ENCODE assay signal across 22 cellular contexts in genomic region chr4:150044517-150044916, GRCh38. TPM values are rescaled to one million over a fixed set of nuclear protein-coding genes. Genes with fewer than 3 reads are reported as not detected.
DNase-seq lines count a peak whose midpoint lies in the region; ATAC-seq, FAIRE-seq and TF ChIP-seq lines count a peak whose summit lies in the region.
"Had no signal": no experiment of that assay in that cellular context is flagged by ENCODE, and none has a peak within 500 bp of the region (broad histone marks: within the 10 kb centered on the region; RNA-seq: fewer than 3 reads in every experiment).

No MANE protein-coding gene starts in this region.

- POLR2A ChIA-PET in HepG2 (lab: Yijun Ruan, JAX) (no interaction called here), K562 (lab: Yijun Ruan, JAX) (no interaction called here)

- no peaks in the 10 kb centered on the region for H3K36me3 Mint-ChIP-seq in endothelial cell (ENCODE audit: low read depth, unreplicated experiment)
- H3K36me3 Mint-ChIP-seq: CD14-positive monocyte; CD4-positive, alpha-beta memory T cell; CD4-positive, CD25-positive, alpha-beta regulatory T cell; CD8-positive, alpha-beta memory T cell had no signal

- TF ChIP-seq EP300 in HepG2 (IDR thresholded peaks at IDR 0.05; ENCODE audit: low read depth in 2 of 2, low read length in 2 of 2) = no peak
- TF ChIP-seq EP300 in HepG2 (CRISPR knock-in tag; IDR thresholded peaks at IDR 0.05; ENCODE audit: borderline replicate concordance) = no peak
- TF ChIP-seq EP300 in K562 (IDR thresholded peaks at IDR 0.05; ENCODE audit: low read length) = no peak

- CTCF ChIA-PET in HepG2 (lab: Yijun Ruan, JAX; ENCODE audit: low intra/inter-chr PET ratio, low total read pairs) (no interaction called here), K562 (lab: Yijun Ruan, JAX; ENCODE audit: low intra/inter-chr PET ratio) (no interaction called here)

- no peaks in the 10 kb centered on the region for H3K27me3 Mint-ChIP-seq in endothelial cell (ENCODE audit: unreplicated experiment)

- DNase-seq in HepG2 (ENCODE audit: low spot score) (no peak), right lobe of liver (no peak), K562 (ENCODE audit: extremely low read depth in 1 of 4, low spot score in 3 of 4) (no peak), endothelial cell (ENCODE audit: low spot score) (no peak)
- DNase-seq in activated CD8-positive, alpha-beta memory T cell treated with anti-CD3 and anti-CD28 coated beads, Interleukin-2, amount 50 U/mL, for 4 hours = no peak
- DNase-seq: ACHN; BE2C; C1 segment of cervical spinal cord; Calu3; CD4-positive, alpha-beta memory T cell; CD4-positive, CD25-positive, alpha-beta regulatory T cell; CD8-positive, alpha-beta memory T cell; COR-L47; DMS79 treated with DMSO at 0.1 percent for 48 hours; GF-D8 had no signal

- H3K36me3 ChIP-seq in HepG2 (replicated peaks in 1 of 2; ENCODE audit: control insufficient read depth in 1 of 2, insufficient read depth in 2 of 2, low read length in 2 of 2) = no peaks in the 10 kb centered on the region
- H3K36me3 ChIP-seq in right lobe of liver = no peaks in the 10 kb centered on the region
- H3K36me3 ChIP-seq in K562 (ENCODE audit: control insufficient read depth, insufficient read depth, low read length) = no peaks in the 10 kb centered on the region
- H3K36me3 ChIP-seq: BE2C, BLaER1 had no signal

- H3K27me3 ChIP-seq in HepG2 (ENCODE audit: control insufficient read depth in 1 of 2, insufficient read depth in 2 of 2, low read length in 2 of 2) (no peaks in the 10 kb centered on the region), right lobe of liver (no peaks in the 10 kb centered on the region), K562 (ENCODE audit: control insufficient read depth in 2 of 2, insufficient read depth in 2 of 2, low read length in 2 of 2) (no peaks in the 10 kb centered on the region)
- H3K27me3 ChIP-seq: BE2C, BLaER1 had no signal

- H3K4me1 ChIP-seq in HepG2 (ENCODE audit: insufficient read depth, low read length) (no peaks in the 10 kb centered on the region), right lobe of liver (no peaks in the 10 kb centered on the region), K562 (replicated peaks in 1 of 2; ENCODE audit: control insufficient read depth in 2 of 2, insufficient read depth in 2 of 2, low read length in 2 of 2) (no peaks in the 10 kb centered on the region)
- H3K4me1 ChIP-seq: BLaER1 had no signal

- H2AFZ ChIP-seq in HepG2 (ENCODE audit: low read length) = no peak overlapping the region
- H2AFZ ChIP-seq in K562 (ENCODE audit: low read depth, low read length) = no peak overlapping the region

- H3K4me1 Mint-ChIP-seq in endothelial cell (ENCODE audit: unreplicated experiment) = peaks cover 15% of the 10 kb centered on the region
- H3K4me1 Mint-ChIP-seq: CD14-positive monocyte; CD4-positive, alpha-beta memory T cell; CD4-positive, CD25-positive, alpha-beta regulatory T cell; CD8-positive, alpha-beta memory T cell had no signal

- TF ChIP-seq POLR2A in HepG2 (IDR thresholded peaks at IDR 0.05; ENCODE audit: insufficient read depth in 1 of 2, low read depth in 2 of 2, low read length in 2 of 2) = no peak
- no peak for TF ChIP-seq POLR2A in right lobe of liver (IDR thresholded peaks at IDR 0.05)
- no peak for TF ChIP-seq POLR2A in K562 (conservative IDR thresholded peaks at IDR 0.05)

- no peak overlapping the region for H3K9ac ChIP-seq in HepG2 (ENCODE audit: insufficient read depth, low read depth, low read length)
- H3K9ac ChIP-seq in K562 (ENCODE audit: insufficient read depth in 1 of 2, low read depth in 2 of 2, low read length in 2 of 2) = no peak overlapping the region
- H3K9ac ChIP-seq: BLaER1 had no signal

- H4K20me1 ChIP-seq in HepG2 (ENCODE audit: insufficient read depth, low read length) (no peaks in the 10 kb centered on the region), K562 (replicated peaks; ENCODE audit: control insufficient read depth, insufficient read depth, low read length) (no peaks in the 10 kb centered on the region)
- H4K20me1 ChIP-seq: BLaER1 had no signal

- intact Hi-C loops in HepG2 (cut with micrococcal nuclease; ENCODE audit: unreplicated experiment) (no loop called here), right lobe of liver (cut with DNase I) (no loop called here), K562 (cut with micrococcal nuclease) (no loop called here)

- no peaks in the 10 kb centered on the region for H3K9me3 ChIP-seq in HepG2 (ENCODE audit: low read length)
- H3K9me3 ChIP-seq in right lobe of liver = no peaks in the 10 kb centered on the region
- H3K9me3 ChIP-seq in K562 (replicated peaks; ENCODE audit: control insufficient read depth, insufficient read depth, low read depth, low read length) = no peaks in the 10 kb centered on the region
- H3K9me3 ChIP-seq: BE2C, BLaER1 had no signal

- no peaks in the 10 kb centered on the region for H3K9me1 ChIP-seq in K562 (ENCODE audit: control insufficient read depth, insufficient read depth, low read length)

- no peak for ATAC-seq in HepG2
- no peak for ATAC-seq in right lobe of liver
- no peak for ATAC-seq in K562

- H3K79me2 ChIP-seq in HepG2 (ENCODE audit: insufficient read depth, low read length) = no peaks in the 10 kb centered on the region
- no peaks in the 10 kb centered on the region for H3K79me2 ChIP-seq in K562 (ENCODE audit: control insufficient read depth, insufficient read depth, low read length)

- 22% methylated on average over 3 of the region's 3 CpGs for WGBS in HepG2 (ENCODE audit: low lambda C conversion rate)
- WGBS in right lobe of liver (ENCODE audit: insufficient coverage, low coverage, low lambda C conversion rate, missing lambda C conversion rate) = 83% methylated on average over 3 of the region's 3 CpGs
- WGBS in K562 (ENCODE audit: insufficient coverage, low coverage, missing lambda C conversion rate) = 0% methylated on average over 3 of the region's 3 CpGs

- no peak overlapping the region for H3K27ac Mint-ChIP-seq in endothelial cell (ENCODE audit: unreplicated experiment)
- H3K27ac Mint-ChIP-seq: CD14-positive monocyte; CD4-positive, alpha-beta memory T cell; CD4-positive, CD25-positive, alpha-beta regulatory T cell; CD8-positive, alpha-beta memory T cell had no signal

- no peak overlapping the region for H3K4me3 Mint-ChIP-seq in endothelial cell (ENCODE audit: unreplicated experiment)
- H3K4me3 Mint-ChIP-seq: CD14-positive monocyte; CD4-positive, alpha-beta memory T cell; CD4-positive, CD25-positive, alpha-beta regulatory T cell; CD8-positive, alpha-beta memory T cell had no signal

- TF ChIP-seq CTCF in HepG2 (CRISPR knock-in tag; IDR thresholded peaks at IDR 0.05) (no peak), right lobe of liver (IDR thresholded peaks at IDR 0.05) (no peak), K562 (IDR thresholded peaks at IDR 0.05 in 2 of 3, conservative IDR thresholded peaks at IDR 0.05 in 1 of 3; ENCODE audit: insufficient read depth in 2 of 3, low read depth in 1 of 3, low read length in 3 of 3) (no peak), endothelial cell (IDR thresholded peaks at IDR 0.05; ENCODE audit: unreplicated experiment) (no peak)

- no peak overlapping the region for H3K4me3 ChIP-seq in HepG2 (replicated peaks in 1 of 3; ENCODE audit: insufficient read depth in 1 of 3, low read depth in 2 of 3, low read length in 3 of 3)
- H3K4me3 ChIP-seq in right lobe of liver = no peak overlapping the region
- no peak overlapping the region for H3K4me3 ChIP-seq in K562
- H3K4me3 ChIP-seq: BLaER1 had no signal

- H3K4me2 ChIP-seq in HepG2 (ENCODE audit: low read depth, low read length) (no peak overlapping the region), K562 (ENCODE audit: insufficient read depth, low read length) (no peak overlapping the region)
- H3K4me2 ChIP-seq: BLaER1 had no signal

- FAIRE-seq in HepG2 (lab: Jason Lieb, UNC) = no peak
- no peak for FAIRE-seq in K562 (lab: Jason Lieb, UNC)
- FAIRE-seq: D721Med, G401.6, GM12891, GM19239 had no signal

- in situ Hi-C loops in HepG2 (cut with HindIII; ENCODE audit: extremely low pct_ligation_motif_present, low pct_unique_long_range_greater_than_20kb) = no loop called here
- in situ Hi-C loops in K562 (cut with MboI) = no loop called here

- H3K27ac ChIP-seq in HepG2 (ENCODE audit: extremely low read length, insufficient read depth, low read length) (no peak overlapping the region), right lobe of liver (no peak overlapping the region), K562 (ENCODE audit: extremely low read depth, low read depth, low read length) (no peak overlapping the region)
- H3K27ac ChIP-seq: 22Rv1, BLaER1 had no signal

- BruUV-seq in HepG2 (replicated peaks; lab: Mats Ljungman, UMichigan) (no TSS peak), K562 (replicated peaks; lab: Mats Ljungman, UMichigan) (no TSS peak)

- TF ChIP-seq RAD21 in HepG2 (CRISPR knock-in tag; IDR thresholded peaks at IDR 0.05) (no peak), K562 (CRISPR knock-in tag; conservative IDR thresholded peaks at IDR 0.05 in 1 of 2, IDR thresholded peaks at IDR 0.05 in 1 of 2) (no peak)

- H3K9me3 Mint-ChIP-seq in endothelial cell (ENCODE audit: unreplicated experiment) = no peaks in the 10 kb centered on the region
- H3K9me3 Mint-ChIP-seq: CD4-positive, alpha-beta memory T cell; CD8-positive, alpha-beta memory T cell had no signal

RNA-seq across cellular contexts. Expression of gene DCLK2, which starts 33.7 kb away (rescaled TPM):
- total RNA-seq in HepG2 (2016; rRNA removed; fragmentation: Illumina TruSeq; extraction: Trizol) (not detected in 2 replicates), right lobe of liver (1 to 10 TPM in 2 of 6 experiments, under 1 TPM in 4; 0.35 to 1.8 (median 0.68) TPM), K562 (2014; rRNA removed) (not detected in 2 replicates), K562 (2014; rRNA removed; fragmentation: Illumina TruSeq; extraction: Trizol) (not detected in 2 replicates), K562 (2015; rRNA removed; fragmentation: Illumina TruSeq; extraction: Trizol) (not detected in 2 replicates), K562 (2021) (0.07 TPM in 1 of 2 replicates, not detected in the other), endothelial cell (ENCODE audit: unreplicated experiment) (7.8 TPM)
- not detected in 2 replicates for total RNA-seq in HepG2 (2016; cell fraction: cytosol; rRNA removed; fragmentation: Illumina TruSeq; extraction: Trizol; ENCODE audit: low read depth)
- not detected in 2 replicates for total RNA-seq in HepG2 (2016; cell fraction: insoluble cytoplasmic fraction; rRNA removed; fragmentation: Illumina TruSeq; extraction: Trizol)
- not detected in 2 replicates for total RNA-seq in HepG2 (2016; cell fraction: membrane; rRNA removed; fragmentation: Illumina TruSeq; extraction: Trizol)
- total RNA-seq in HepG2 (2016; cell fraction: nucleus; rRNA removed; fragmentation: Illumina TruSeq; extraction: Trizol) = not detected in 2 replicates
- polyA plus RNA-seq in HepG2 (2011; rRNA removed) (not detected in 2 replicates), K562 (2011; rRNA removed) (not detected in 2 replicates), K562 (2014; fragmentation: Illumina TruSeq; extraction: Trizol) (not detected in 2 replicates), K562 (2014; fragmentation: Nextera tagmentation; extraction: Ambion mirVana) (not detected), K562 (2014; rRNA removed) (not detected in 2 replicates)
- not detected in 2 replicates for polyA plus RNA-seq in HepG2 (2011; cell fraction: cytosol; rRNA removed)
- not detected in 2 replicates for polyA plus RNA-seq in HepG2 (2011; cell fraction: nucleus; rRNA removed)
- polyA plus RNA-seq in HepG2 (2012) = not detected in 2 replicates
- 0.02 TPM in 1 of 2 replicates, not detected in the other for polyA plus RNA-seq in HepG2 (2016; cell fraction: cytosol; fragmentation: Illumina TruSeq; extraction: Trizol; ENCODE audit: low read depth)
- not detected in 2 replicates for polyA plus RNA-seq in HepG2 (2016; cell fraction: insoluble cytoplasmic fraction; fragmentation: Illumina TruSeq; extraction: Trizol; ENCODE audit: low read depth)
- not detected in 2 replicates for polyA plus RNA-seq in HepG2 (2016; cell fraction: membrane; fragmentation: Illumina TruSeq; extraction: Trizol; ENCODE audit: low read depth)
- polyA plus RNA-seq in HepG2 (2016; cell fraction: nucleus; fragmentation: Illumina TruSeq; extraction: Trizol; ENCODE audit: insufficient read depth, low read depth) = not detected in 2 replicates
- 4.1 TPM in 1 of 2 replicates, not detected in the other for polyA minus RNA-seq in HepG2 (2011; rRNA and poly(A)+ RNA removed; ENCODE audit: low replicate concordance)
- not detected in 2 replicates for polyA minus RNA-seq in HepG2 (2011; cell fraction: cytosol; rRNA and poly(A)+ RNA removed)
- polyA minus RNA-seq in HepG2 (2011; cell fraction: nucleus; rRNA and poly(A)+ RNA removed) = not detected in 2 replicates
- not detected in 2 replicates for total RNA-seq in K562 (2011; cell fraction: chromatin; rRNA removed; ENCODE audit: low replicate concordance)
- total RNA-seq in K562 (2011; cell fraction: nucleolus; rRNA removed) = not detected in 2 replicates
- not detected in 2 replicates for total RNA-seq in K562 (2011; cell fraction: nucleoplasm; rRNA removed)
- polyA plus RNA-seq in K562 (2011; cell fraction: cytosol; rRNA removed) = not detected in 2 replicates
- polyA plus RNA-seq in K562 (2011; cell fraction: nucleus; rRNA removed) = not detected in 2 replicates
- polyA plus RNA-seq in K562 (2012) = 0.01 TPM in 1 of 2 replicates, not detected in the other
- polyA minus RNA-seq in K562 (2011; rRNA and poly(A)+ RNA removed) = not detected in 2 replicates
- polyA minus RNA-seq in K562 (2011; cell fraction: cytosol; rRNA and poly(A)+ RNA removed) = not detected in 2 replicates
- polyA minus RNA-seq in K562 (2011; cell fraction: nucleus; rRNA and poly(A)+ RNA removed) = not detected in 2 replicates
- total RNA-seq: CD4-positive, alpha-beta memory T cell; CD8-positive, alpha-beta memory T cell had no signal
- polyA plus RNA-seq: CD14-positive monocyte; CD4-positive, alpha-beta memory T cell; CD4-positive, CD25-positive, alpha-beta regulatory T cell; CD8-positive, alpha-beta memory T cell had no signal

Comparison
In these comparisons a context has a peak if more than half of its experiments do, and no peak if none do; other contexts are left out.
1. Of the 241 proteins assayed by ChIP-seq in both HepG2 and K562: peak only in HepG2: none; only in K562: MAFG; in both: MAFF and MAFK; in neither: 238.